8 cellular contexts compared by ENCODE assay signal in genomic region chr14:76784881-76785280, GRCh38. TPM values are rescaled to one million over a fixed set of nuclear protein-coding genes. Genes with fewer than 3 reads are reported as not detected.
DNase-seq lines count a peak whose midpoint lies in the region; ATAC-seq and TF ChIP-seq lines count a peak whose summit lies in the region.

No MANE protein-coding gene starts in this region.

- H3K9ac ChIP-seq in SK-N-SH, result no peak overlapping the region

- no peak overlapping the region for H2AFZ ChIP-seq in SK-N-SH (ENCODE audit: low read depth)

- CTCF ChIA-PET in SK-N-SH (lab: Yijun Ruan, JAX), result interaction anchor here (0.6 to 7.7 kb wide), 32 partner anchors 8 to 434 kb away, joined by 3 to 147 read pairs (median 5); partner anchors contain the start of genes ANGEL1 and VASH1

- H3K9me3 ChIP-seq in SK-N-SH (no peaks in the 10 kb centered on the region), left ventricle myocardium inferior (replicated peaks) (no peaks in the 10 kb centered on the region)

- H3K79me2 ChIP-seq in SK-N-SH (ENCODE audit: insufficient read depth), result no peaks in the 10 kb centered on the region

- peak; percentile 78 for ATAC-seq in GM21576 (IDR thresholded peaks at IDR 0.05; ENCODE audit: unreplicated experiment)
- no peak for ATAC-seq in GM21619 (IDR thresholded peaks at IDR 0.05; ENCODE audit: unreplicated experiment)

- H3K36me3 ChIP-seq in SK-N-SH (replicated peaks in 1 of 2; ENCODE audit: control insufficient read depth in 1 of 2, insufficient read depth in 2 of 2, low read length in 1 of 2) (peaks cover 0 to 46% of the 10 kb centered on the region in 2 experiments), left ventricle myocardium inferior (peaks cover 53% of the 10 kb centered on the region)

- DNase-seq in D341Med (ENCODE audit: low spot score), result peak; percentile 93
- peak; percentile 81 for DNase-seq in MV-4-11 (lab: John Stamatoyannopoulos, UW)
- peak; percentile 92 for DNase-seq in SK-N-SH
- peak; percentile 77 for DNase-seq in amniotic epithelial cell (ENCODE audit: low read depth)
- peak; percentile 84 for DNase-seq in left ventricle myocardium inferior
- peak; percentile 50 for DNase-seq in renal cortical epithelial cell (ENCODE audit: low read depth)

- TF ChIP-seq EP300 in SK-N-SH (IDR thresholded peaks at IDR 0.05; ENCODE audit: borderline replicate concordance in 1 of 2, low read depth in 1 of 2, low read length in 1 of 2), result no peak; a peak in 1 of 4 replicates

- intact Hi-C loops in left ventricle myocardium inferior (cut with micrococcal nuclease), result loop anchor here (5.0 kb wide), 1 partner anchor 73 kb away; no protein-coding TSS in a partner anchor

- 45% methylated on average over 2 of the region's 2 CpGs for WGBS in SK-N-SH (ENCODE audit: low lambda C conversion rate)

- peaks cover 14 to 30% of the 10 kb centered on the region in 2 experiments; a peak in 2 of 4 replicates for H3K4me1 ChIP-seq in SK-N-SH (ENCODE audit: control insufficient read depth in 1 of 2, insufficient read depth in 2 of 2, low read depth in 1 of 2, low read length in 1 of 2)
- peaks cover 62% of the 10 kb centered on the region for H3K4me1 ChIP-seq in left ventricle myocardium inferior

- H3K27ac ChIP-seq in SK-N-SH (ENCODE audit: low read depth in 2 of 2, low read length in 1 of 2) (no peak overlapping the region), left ventricle myocardium inferior (replicated peaks) (peak overlapping the region; percentile 70)

- no peak overlapping the region for H3K4me2 ChIP-seq in SK-N-SH

- TF ChIP-seq CTCF in SK-N-SH (IDR thresholded peaks at IDR 0.05) (peak; percentile 94), left ventricle myocardium inferior (IDR thresholded peaks at IDR 0.05; ENCODE audit: borderline replicate concordance) (peak; percentile 95)

- no peaks in the 10 kb centered on the region for H3K9me2 ChIP-seq in SK-N-SH

- H3K27me3 ChIP-seq in SK-N-SH (ENCODE audit: insufficient read depth) (no peaks in the 10 kb centered on the region), left ventricle myocardium inferior (ENCODE audit: low read depth) (no peaks in the 10 kb centered on the region)

- no peaks in the 10 kb centered on the region for H3F3A ChIP-seq in SK-N-SH (replicated peaks; ENCODE audit: insufficient read depth)

- POLR2A ChIA-PET in SK-N-SH (lab: Yijun Ruan, JAX), result interaction anchor here (1.1 to 1.3 kb wide), 2 partner anchors 28 to 75 kb away, joined by 3 to 4 read pairs; partner anchors contain the start of gene ANGEL1

- H4K20me1 ChIP-seq in SK-N-SH (ENCODE audit: insufficient read depth), result no peaks in the 10 kb centered on the region

- H3K4me3 ChIP-seq in SK-N-SH (ENCODE audit: low read depth in 2 of 2, low read length in 1 of 2), result peak overlapping the region in 1 of 2 experiments; percentile 33; a peak in 1 of 4 replicates
- no peak overlapping the region for H3K4me3 ChIP-seq in left ventricle myocardium inferior

- TF ChIP-seq RAD21 in SK-N-SH (IDR thresholded peaks at IDR 0.05; ENCODE audit: low read length), result peak; percentile 78

TF ChIP-seq in SK-N-SH, 30 proteins besides CTCF, POLR2A, EP300 and RAD21:
- no peak for TF ChIP-seq USF1 (IDR thresholded peaks at IDR 0.05; ENCODE audit: borderline replicate concordance, low read depth)
- TF ChIP-seq NRF1 (IDR thresholded peaks at IDR 0.05; ENCODE audit: low read depth, low read length), result no peak
- TF ChIP-seq FOXM1 (IDR thresholded peaks at IDR 0.05; ENCODE audit: low read depth), result no peak
- no peak for TF ChIP-seq FOSL2 (IDR thresholded peaks at IDR 0.05; ENCODE audit: borderline replicate concordance, low read depth)
- TF ChIP-seq YY1 (IDR thresholded peaks at IDR 0.05; ENCODE audit: low read depth), result no peak
- TF ChIP-seq PBX3 (IDR thresholded peaks at IDR 0.05), result 0 out of 2 replicates have a peak, but pooled peaks have one; percentile 25
- TF ChIP-seq RFX5 (IDR thresholded peaks at IDR 0.05; ENCODE audit: low read length), result peak; percentile 45; the same call in 1 of the 2 replicates
- peak; percentile 85 for TF ChIP-seq SMC3 (IDR thresholded peaks at IDR 0.05; ENCODE audit: low read depth, low read length)

RNA-seq across cellular contexts. Expression of gene VASH1, which starts 23.6 kb away (rescaled TPM):
- polyA plus RNA-seq in SK-N-SH (2012; rRNA removed), result 4.8 and 4.9 TPM in 2 replicates
- 2.1 and 2.8 TPM in 2 replicates for polyA plus RNA-seq in SK-N-SH (2012; cell fraction: cytosol; rRNA removed)
- 18.6 and 33.7 TPM in 2 replicates for polyA plus RNA-seq in SK-N-SH (2012; cell fraction: nucleus; rRNA removed)
- 12.4 TPM for total RNA-seq in left ventricle myocardium inferior
- 0.35 and 8.5 TPM in 2 replicates for total RNA-seq in renal cortical epithelial cell

RNA-seq across cellular contexts. Expression of gene ANGEL1, which starts 27.8 kb away (rescaled TPM):
- polyA plus RNA-seq in SK-N-SH (2012; rRNA removed), result 14.1 and 20.7 TPM in 2 replicates
- polyA plus RNA-seq in SK-N-SH (2012; cell fraction: cytosol; rRNA removed), result 7.5 and 9.8 TPM in 2 replicates
- 48.0 and 56.1 TPM in 2 replicates for polyA plus RNA-seq in SK-N-SH (2012; cell fraction: nucleus; rRNA removed)
- total RNA-seq in left ventricle myocardium inferior, result 9.3 TPM
- total RNA-seq in renal cortical epithelial cell, result 5.7 and 11.1 TPM in 2 replicates

RNA-seq across cellular contexts. Expression of gene LRRC74A, which starts 41.3 kb away (rescaled TPM):
- polyA plus RNA-seq in SK-N-SH (2012; rRNA removed), result not detected in 2 replicates
- polyA plus RNA-seq in SK-N-SH (2012; cell fraction: cytosol; rRNA removed), result not detected in 2 replicates
- polyA plus RNA-seq in SK-N-SH (2012; cell fraction: nucleus; rRNA removed), result not detected in 2 replicates
- total RNA-seq in left ventricle myocardium inferior, result not detected
- total RNA-seq in renal cortical epithelial cell, result not detected in 2 replicates
